ENCODE assay signal across 15 cellular contexts in genomic region chr22:49723478-49724029, GRCh38.
DNase-seq lines count a peak whose midpoint lies in the region; ATAC-seq lines count a peak whose summit lies in the region.
"Had no signal": no experiment of that assay in that cellular context is flagged by ENCODE, and none has a peak within 500 bp of the region (broad histone marks: within the 10 kb centered on the region; RNA-seq: fewer than 3 reads in every experiment).

No MANE protein-coding gene starts in this region.

- H3K27ac ChIP-seq in HUES6 (ENCODE audit: low read depth, low read length) = no peak overlapping the region
- H3K27ac ChIP-seq: pancreas had no signal

- peaks cover 18% of the 10 kb centered on the region for H3K27me3 Mint-ChIP-seq in activated T-helper 17 cell treated with anti-CD3 and anti-CD28 coated beads, Interleukin-2, amount 50 U/mL, for 72 hours
- H3K27me3 Mint-ChIP-seq in natural killer cell treated with Interleukin-12 subunit alpha and Interleukin-12 subunit beta and Interleukin-15 and Interleukin-18, amount 100 ng/mL, for 72 hours = peaks cover 8 to 25% of the 10 kb centered on the region in 2 donors

- H3K4me3 ChIP-seq in HUES6 (ENCODE audit: low read depth, low read length) = peak overlapping the region; percentile 52; the same call in 1 of the 2 replicates

- H3K9me3 Mint-ChIP-seq in activated T-helper 17 cell treated with anti-CD3 and anti-CD28 coated beads, Interleukin-2, amount 50 U/mL, for 72 hours = no peaks in the 10 kb centered on the region
- no peaks in the 10 kb centered on the region for H3K9me3 Mint-ChIP-seq in natural killer cell treated with Interleukin-12 subunit alpha and Interleukin-12 subunit beta and Interleukin-15 and Interleukin-18, amount 100 ng/mL, for 72 hours

- DNase-seq in activated CD8-positive, alpha-beta memory T cell treated with anti-CD3 and anti-CD28 coated beads for 24 hours = peak; percentile 57
- no peak for DNase-seq in activated CD8-positive, alpha-beta memory T cell treated with anti-CD3 and anti-CD28 coated beads, Interleukin-2, amount 50 U/mL, for 4 hours
- no peak for DNase-seq in natural killer cell treated with Interleukin-12 subunit alpha and Interleukin-12 subunit beta and Interleukin-15 and Interleukin-18, amount 100 ng/mL, for 72 hours (ENCODE audit: low spot score)
- no peak for DNase-seq in stimulated activated naive CD4-positive, alpha-beta T cell (lab: John Stamatoyannopoulos, UW)
- DNase-seq: DMS 273 treated with DMSO at 0.1 percent for 48 hours, KG1, midbrain, NCI-H1436 treated with DMSO at 0.1 percent for 48 hours, NCI-H510A treated with DMSO at 0.1 percent for 48 hours had no signal

- peak overlapping the region; percentile 79 for H3K27ac Mint-ChIP-seq in activated T-helper 17 cell treated with anti-CD3 and anti-CD28 coated beads, Interleukin-2, amount 50 U/mL, for 72 hours
- peak overlapping the region; percentile 48 to 59 for H3K27ac Mint-ChIP-seq in natural killer cell treated with Interleukin-12 subunit alpha and Interleukin-12 subunit beta and Interleukin-15 and Interleukin-18, amount 100 ng/mL, for 72 hours

- ATAC-seq in activated T-helper 17 cell treated with anti-CD3 and anti-CD28 coated beads, Interleukin-2, amount 50 U/mL, for 72 hours (replicated peaks) = no peak
- ATAC-seq in natural killer cell treated with Interleukin-12 subunit alpha and Interleukin-12 subunit beta and Interleukin-15 and Interleukin-18, amount 100 ng/mL, for 72 hours = no peak
- no peak for ATAC-seq in HG02678 (IDR thresholded peaks at IDR 0.05; ENCODE audit: unreplicated experiment)
- ATAC-seq in HG03159 (IDR thresholded peaks at IDR 0.05; ENCODE audit: unreplicated experiment) = no peak
- ATAC-seq: Panc1, pancreas had no signal

- H3K9me3 ChIP-seq in HUES6 (ENCODE audit: control insufficient read depth, insufficient read depth, low read depth, low read length) = 0 out of 2 replicates have a peak, but pooled peaks cover 1% of the 10 kb centered on the region
- H3K9me3 ChIP-seq: pancreas had no signal

- H3K9ac ChIP-seq in HUES6 (ENCODE audit: low read length) = no peak overlapping the region

- H3K4me1 Mint-ChIP-seq in activated T-helper 17 cell treated with anti-CD3 and anti-CD28 coated beads, Interleukin-2, amount 50 U/mL, for 72 hours = peaks cover 10% of the 10 kb centered on the region
- peaks cover 4 to 5% of the 10 kb centered on the region in 2 donors for H3K4me1 Mint-ChIP-seq in natural killer cell treated with Interleukin-12 subunit alpha and Interleukin-12 subunit beta and Interleukin-15 and Interleukin-18, amount 100 ng/mL, for 72 hours (ENCODE audit: low read depth in 2 of 2)

- H3K36me3 ChIP-seq in HUES6 (ENCODE audit: control insufficient read depth, insufficient read depth, low read length) = no peaks in the 10 kb centered on the region
- H3K36me3 ChIP-seq: pancreas had no signal

- H3K4me1 ChIP-seq in HUES6 (ENCODE audit: control insufficient read depth, insufficient read depth, low read length) = no peaks in the 10 kb centered on the region
- H3K4me1 ChIP-seq: pancreas had no signal

- no peaks in the 10 kb centered on the region for H3K36me3 Mint-ChIP-seq in activated T-helper 17 cell treated with anti-CD3 and anti-CD28 coated beads, Interleukin-2, amount 50 U/mL, for 72 hours (ENCODE audit: low read depth)
- no peaks in the 10 kb centered on the region for H3K36me3 Mint-ChIP-seq in natural killer cell treated with Interleukin-12 subunit alpha and Interleukin-12 subunit beta and Interleukin-15 and Interleukin-18, amount 100 ng/mL, for 72 hours

- peak overlapping the region; percentile 81 for H3K4me3 Mint-ChIP-seq in activated T-helper 17 cell treated with anti-CD3 and anti-CD28 coated beads, Interleukin-2, amount 50 U/mL, for 72 hours
- peak overlapping the region; percentile 86 for H3K4me3 Mint-ChIP-seq in natural killer cell treated with Interleukin-12 subunit alpha and Interleukin-12 subunit beta and Interleukin-15 and Interleukin-18, amount 100 ng/mL, for 72 hours

- H3K27me3 ChIP-seq in HUES6 (ENCODE audit: control insufficient read depth, insufficient read depth, low read length) = peaks cover 62% of the 10 kb centered on the region
